In the genomic region with DNA sequence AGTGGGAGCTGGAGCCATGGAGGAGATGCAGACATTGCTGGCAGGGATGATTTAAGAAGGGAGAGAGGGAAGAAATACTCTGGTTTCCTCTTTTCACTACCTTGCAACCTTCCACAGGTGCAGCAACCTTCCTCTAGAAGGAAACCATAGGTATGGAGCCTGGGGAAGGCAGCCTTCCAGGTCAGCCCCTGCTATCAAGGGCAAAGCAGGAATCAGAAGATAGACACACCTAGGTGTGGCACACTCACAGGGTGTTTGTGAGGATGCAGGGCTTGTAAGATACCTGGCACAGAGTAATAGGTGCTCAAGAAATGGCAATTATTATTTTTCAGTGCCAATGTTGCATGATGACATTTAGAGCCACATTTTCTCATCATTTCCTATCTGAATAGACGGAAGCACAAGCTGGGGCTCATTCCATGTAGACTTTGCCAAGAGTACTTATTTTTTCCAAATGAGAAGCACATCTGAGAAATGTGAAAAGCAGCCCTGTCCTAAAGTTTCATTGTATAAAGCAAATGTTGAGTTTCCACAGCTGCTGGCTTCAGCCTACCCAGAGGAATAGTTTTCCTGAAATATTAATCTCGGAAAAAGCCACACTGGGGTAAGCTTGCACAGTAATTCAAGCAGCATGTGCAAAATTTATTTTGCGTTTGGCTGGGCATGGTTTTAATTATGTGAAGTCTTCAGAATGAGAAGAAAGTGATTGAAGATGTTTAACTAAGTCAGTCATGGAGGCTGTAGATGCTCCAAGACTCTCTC, we compare ENCODE assay signal across 20 cellular contexts. TPM values are rescaled to one million over a fixed set of nuclear protein-coding genes. Genes with fewer than 3 reads are reported as not detected.
"Had no signal": no experiment of that assay in that cellular context is flagged by ENCODE, and none has a peak within 500 bp of the region (broad histone marks: within the 10 kb centered on the region; RNA-seq: fewer than 3 reads in every experiment).

No MANE protein-coding gene starts in this region.

- DNase-seq: activated CD4-positive, alpha-beta T cell treated with anti-CD3 and anti-CD28 coated beads, Interleukin-2, amount 50 U/mL, for 48 hours; activated CD4-positive, CD25-positive, alpha-beta regulatory T cell treated with anti-CD3 and anti-CD28 coated beads, Interleukin-2, amount 50 U/mL, for 72 hours; activated CD8-positive, alpha-beta memory T cell treated with anti-CD3 and anti-CD28 coated beads, Interleukin-2, amount 10 ng/mL, durations not matched to agents 7 days and 5 days; activated effector memory CD4-positive, alpha-beta T cell treated with anti-CD3 and anti-CD28 coated beads, Interleukin-2, amount 50 U/mL, for 16 hours; activated T-cell treated with anti-CD3 and anti-CD28 coated beads, Interleukin-2, amount 50 U/mL, for 24 hours; amygdala; dermis blood vessel endothelial cell; kidney; midbrain; naive thymus-derived CD4-positive, alpha-beta T cell; posterior cingulate gyrus; sigmoid colon; stimulated activated CD4-positive, alpha-beta T cell treated with anti-CD3 and anti-CD28 coated beads, Interleukin-2, amount 100 ng/mL, for 48 hours; stimulated activated CD8-positive, alpha-beta memory T cell treated with anti-CD3 and anti-CD28 coated beads, Interleukin-4, amount 100 ng/mL, for 48 hours; stimulated activated naive CD8-positive, alpha-beta T cell treated with anti-CD3 and anti-CD28 coated beads, Interleukin-15, Interleukin-2, amounts not matched to agents 100 U/mL and 50 U/mL, for 24 hours; upper lobe of left lung had no signal

- H3K36me3 Mint-ChIP-seq: activated CD8-positive, alpha-beta memory T cell treated with anti-CD3 and anti-CD28 coated beads, Interleukin-2, amount 10 ng/mL, durations not matched to agents 7 days and 5 days; activated naive CD4-positive, alpha-beta T cell treated with anti-CD3 and anti-CD28 coated beads, Interleukin-2, amount 50 U/mL, for 72 hours; brain had no signal

- H3K9me3 Mint-ChIP-seq: T-helper 2 cell treated with Interferon-gamma antibody and Interleukin-4, amounts not matched to agents 5 μg/mL and 100 μg/mL, for 36 hours had no signal

- H3K4me1 Mint-ChIP-seq: activated CD8-positive, alpha-beta memory T cell treated with anti-CD3 and anti-CD28 coated beads, Interleukin-2, amount 10 ng/mL, durations not matched to agents 7 days and 5 days; brain; naive thymus-derived CD4-positive, alpha-beta T cell had no signal

- H3K4me3 Mint-ChIP-seq: activated CD8-positive, alpha-beta memory T cell treated with anti-CD3 and anti-CD28 coated beads, Interleukin-2, amount 10 ng/mL, durations not matched to agents 7 days and 5 days; activated T-cell treated with anti-CD3 and anti-CD28 coated beads, Interleukin-2, amount 50 U/mL, for 24 hours; brain; naive thymus-derived CD4-positive, alpha-beta T cell; T-helper 2 cell treated with Interferon-gamma antibody and Interleukin-4, amounts not matched to agents 5 μg/mL and 100 μg/mL, for 36 hours had no signal

- ATAC-seq: activated CD8-positive, alpha-beta memory T cell treated with anti-CD3 and anti-CD28 coated beads, Interleukin-2, amount 10 ng/mL, durations not matched to agents 7 days and 5 days; activated naive CD4-positive, alpha-beta T cell treated with anti-CD3 and anti-CD28 coated beads, Interleukin-2, amount 50 U/mL, for 72 hours; gastroesophageal sphincter; naive thymus-derived CD4-positive, alpha-beta T cell; stimulated activated naive CD8-positive, alpha-beta T cell treated with anti-CD3 and anti-CD28 coated beads, Interleukin-15, Interleukin-2, amounts not matched to agents 100 U/mL and 50 U/mL, for 24 hours had no signal

- H3K27ac Mint-ChIP-seq: activated CD8-positive, alpha-beta memory T cell treated with anti-CD3 and anti-CD28 coated beads, Interleukin-2, amount 10 ng/mL, durations not matched to agents 7 days and 5 days; activated naive CD4-positive, alpha-beta T cell treated with anti-CD3 and anti-CD28 coated beads, Interleukin-2, amount 50 U/mL, for 72 hours; activated T-cell treated with anti-CD3 and anti-CD28 coated beads, Interleukin-2, amount 50 U/mL, for 24 hours; naive thymus-derived CD4-positive, alpha-beta T cell; T-helper 2 cell treated with Interferon-gamma antibody and Interleukin-4, amounts not matched to agents 5 μg/mL and 100 μg/mL, for 36 hours had no signal

RNA-seq across cellular contexts. Expression of gene EVA1A, which starts 20.6 kb away (rescaled TPM):
- total RNA-seq: activated CD8-positive, alpha-beta memory T cell treated with anti-CD3 and anti-CD28 coated beads, Interleukin-2, amount 10 ng/mL, durations not matched to agents 7 days and 5 days had no signal
